Comparison of ENCODE assay signal across 1 cellular context in the genomic region with DNA sequence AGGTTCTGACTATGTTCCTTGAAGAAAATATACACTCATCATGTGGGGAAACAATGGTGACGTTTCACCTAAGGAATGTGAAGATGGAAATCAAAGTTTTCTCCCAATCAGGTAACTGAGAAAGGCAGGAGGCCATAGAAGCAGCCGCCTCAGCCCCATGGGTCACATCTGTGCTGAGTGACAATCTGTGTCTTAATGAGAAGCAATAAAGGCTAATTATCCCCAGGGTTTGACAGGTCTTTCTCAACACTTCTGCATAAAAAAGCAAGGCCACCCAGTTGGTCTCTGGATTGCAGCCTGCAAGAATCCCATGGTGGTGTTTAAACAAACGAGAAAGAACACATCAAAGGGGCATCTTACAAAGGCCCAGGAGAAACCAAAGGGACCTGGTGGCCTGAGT.
TF ChIP-seq lines count a peak whose summit lies in the region.

No MANE protein-coding gene starts in this region.

TF ChIP-seq in K562, 482 proteins besides CTCF, POLR2A, EP300 and RAD21 (continued from another document):
- TF ChIP-seq, protein P1, sequence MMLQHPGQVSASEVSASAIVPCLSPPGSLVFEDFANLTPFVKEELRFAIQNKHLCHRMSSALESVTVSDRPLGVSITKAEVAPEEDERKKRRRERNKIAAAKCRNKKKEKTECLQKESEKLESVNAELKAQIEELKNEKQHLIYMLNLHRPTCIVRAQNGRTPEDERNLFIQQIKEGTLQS (IDR thresholded peaks at IDR 0.05) = peak; percentile 31; the same call in 1 of the 2 replicates
- TF ChIP-seq, protein P1 (CRISPR knock-in tag; conservative IDR thresholded peaks at IDR 0.05) = no peak
- no peak for TF ChIP-seq ZNF695 (CRISPR knock-in tag; IDR thresholded peaks at IDR 0.05)
- peak; percentile 26; the same call in 1 of the 2 replicates for TF ChIP-seq JUND (IDR thresholded peaks at IDR 0.05; ENCODE audit: borderline replicate concordance, low read depth, low read length)
- TF ChIP-seq JUND (tag; IDR thresholded peaks at IDR 0.05; ENCODE audit: borderline replicate concordance, low read depth, low read length) = no peak
